In the genomic region with DNA sequence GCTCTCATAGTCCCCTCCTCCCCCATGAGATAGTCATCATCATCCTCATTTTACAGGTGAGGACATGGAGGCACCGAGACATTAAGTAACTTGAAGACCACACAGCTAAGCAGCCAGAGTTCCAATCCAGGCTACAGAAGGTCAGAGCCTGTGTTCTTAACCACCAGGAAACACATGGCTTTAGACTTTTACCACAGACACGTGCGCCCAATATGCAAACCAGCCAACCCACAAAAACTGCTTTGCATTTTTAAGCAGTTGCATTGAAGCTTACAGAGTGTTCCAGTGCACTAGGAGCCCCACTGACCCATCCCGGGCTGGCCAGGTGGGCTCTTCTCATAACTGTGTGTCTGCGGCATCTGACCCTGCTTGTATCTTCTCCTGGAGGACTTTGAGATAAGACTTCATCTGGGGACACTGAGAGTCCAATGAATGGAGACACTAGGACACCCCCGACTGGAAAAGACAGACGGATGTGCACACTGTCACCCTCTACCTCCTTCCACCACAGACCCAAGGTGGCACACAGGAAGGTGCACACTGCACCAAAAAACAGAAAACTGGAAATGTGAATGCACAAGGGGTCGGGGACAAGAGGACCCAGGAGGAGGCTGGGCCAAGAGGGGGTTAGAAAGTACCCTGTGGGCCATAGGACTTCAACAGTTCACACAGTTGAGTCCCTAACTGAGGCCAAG, we compare ENCODE assay signal across 11 cellular contexts. TPM values are rescaled to one million over a fixed set of nuclear protein-coding genes. Genes with fewer than 3 reads are reported as not detected.
DNase-seq lines count a peak whose midpoint lies in the region; ATAC-seq, FAIRE-seq and TF ChIP-seq lines count a peak whose summit lies in the region.
"Had no signal": no experiment of that assay in that cellular context is flagged by ENCODE, and none has a peak within 500 bp of the region (broad histone marks: within the 10 kb centered on the region; RNA-seq: fewer than 3 reads in every experiment).

No MANE protein-coding gene starts in this region.

- TF ChIP-seq CTCF in astrocyte of the cerebellum (IDR thresholded peaks at IDR 0.05; ENCODE audit: low read depth, low read length, missing control alignments) = no peak
- no peak for TF ChIP-seq CTCF in tibial nerve (IDR thresholded peaks at IDR 0.05)

- no peak overlapping the region for H3K27ac ChIP-seq in tibial nerve

- H3K27me3 ChIP-seq in tibial nerve = no peaks in the 10 kb centered on the region

- no peak overlapping the region for H3K27ac Mint-ChIP-seq in T-helper 2 cell treated with Interferon-gamma antibody and Interleukin-4, amounts not matched to agents 5 μg/mL and 100 μg/mL, for 36 hours

- in situ Hi-C loops in astrocyte of the cerebellum (cut with HindIII; ENCODE audit: low sequenced_read_pairs) = no loop called here

- no peaks in the 10 kb centered on the region for H3K9me3 ChIP-seq in tibial nerve

- 85 to 87% methylated on average over 8 of the region's 8 CpGs for WGBS in tibial nerve, 2 donors

- DNase-seq in astrocyte of the cerebellum (ENCODE audit: low read depth) (peak; percentile 48), H54 (ENCODE audit: insufficient read length, low spot score) (no peak), AG20443 (ENCODE audit: low spot score) (no peak), tibial nerve (ENCODE audit: low spot score in 2 of 2) (no peak)
- DNase-seq in T-helper 2 cell treated with Interferon-gamma antibody and Interleukin-4, amounts not matched to agents 5 μg/mL and 100 μg/mL, for 36 hours (ENCODE audit: low spot score) = no peak
- DNase-seq: amygdala, DMS153 had no signal

- H3K4me3 Mint-ChIP-seq in T-helper 2 cell treated with Interferon-gamma antibody and Interleukin-4, amounts not matched to agents 5 μg/mL and 100 μg/mL, for 36 hours = no peak overlapping the region

- no peak overlapping the region for H3K4me3 ChIP-seq in astrocyte of the cerebellum (ENCODE audit: low read depth, low read length)
- no peak overlapping the region for H3K4me3 ChIP-seq in tibial nerve
- H3K4me3 ChIP-seq: lung had no signal

- H3K4me1 ChIP-seq in tibial nerve = peaks cover 0 to 4% (median 0%) of the 10 kb centered on the region in 4 donors

- peaks cover 7% of the 10 kb centered on the region for H3K27me3 Mint-ChIP-seq in T-helper 2 cell treated with Interferon-gamma antibody and Interleukin-4, amounts not matched to agents 5 μg/mL and 100 μg/mL, for 36 hours (ENCODE audit: low read depth)

- H3K9me3 Mint-ChIP-seq in T-helper 2 cell treated with Interferon-gamma antibody and Interleukin-4, amounts not matched to agents 5 μg/mL and 100 μg/mL, for 36 hours = no peaks in the 10 kb centered on the region

- H3K4me1 Mint-ChIP-seq in T-helper 2 cell treated with Interferon-gamma antibody and Interleukin-4, amounts not matched to agents 5 μg/mL and 100 μg/mL, for 36 hours (ENCODE audit: low read depth) = peaks cover 9% of the 10 kb centered on the region

- no peak for TF ChIP-seq EP300 in tibial nerve (IDR thresholded peaks at IDR 0.05)

- FAIRE-seq in H54 (lab: Jason Lieb, UNC) = no peak

- no peaks in the 10 kb centered on the region for H3K36me3 Mint-ChIP-seq in T-helper 2 cell treated with Interferon-gamma antibody and Interleukin-4, amounts not matched to agents 5 μg/mL and 100 μg/mL, for 36 hours (ENCODE audit: low read depth)

- ATAC-seq in GM18517 (IDR thresholded peaks at IDR 0.05; ENCODE audit: unreplicated experiment) (peak; percentile 86), GM21576 (IDR thresholded peaks at IDR 0.05; ENCODE audit: unreplicated experiment) (peak; percentile 77), HG03442 (IDR thresholded peaks at IDR 0.05; ENCODE audit: unreplicated experiment) (peak; percentile 64)

- H3K36me3 ChIP-seq in tibial nerve = no peaks in the 10 kb centered on the region

- TF ChIP-seq POLR2A in H54 (IDR thresholded peaks at IDR 0.05; ENCODE audit: low read depth, low read length) (no peak), tibial nerve (IDR thresholded peaks at IDR 0.05) (no peak)

RNA-seq across cellular contexts. Expression of gene ETS2, which starts 56.4 kb away (rescaled TPM):
- 100 to 1,000 TPM in 2 of 4 donors, 10 to 100 TPM in 2; 85.6 to 103 (median 98.5) TPM for total RNA-seq in tibial nerve
